ENCODE assay signal across 23 cellular contexts in the genomic region with DNA sequence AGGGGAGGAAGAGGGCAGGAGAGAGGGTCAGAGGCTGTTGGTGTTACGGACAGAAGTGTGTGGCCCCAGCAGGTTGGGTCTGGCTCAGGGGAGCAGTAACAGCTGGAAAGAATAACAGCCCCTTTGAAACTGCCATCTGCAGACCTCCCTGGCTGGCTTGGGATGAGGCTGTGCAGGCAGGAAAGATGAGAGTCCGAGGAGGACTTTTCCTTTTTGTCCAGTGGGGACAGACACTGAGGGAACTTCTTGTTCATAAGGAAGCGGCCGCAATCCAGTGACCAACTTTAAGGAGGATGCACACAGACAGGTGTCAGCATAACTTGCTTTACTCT. TPM values are rescaled to one million over a fixed set of nuclear protein-coding genes. Genes with fewer than 3 reads are reported as not detected.
"Had no signal": no experiment of that assay in that cellular context is flagged by ENCODE, and none has a peak within 500 bp of the region (broad histone marks: within the 10 kb centered on the region; RNA-seq: fewer than 3 reads in every experiment).

No MANE protein-coding gene starts in this region.

- H3K36me3 ChIP-seq: esophagus squamous epithelium, gastroesophageal sphincter, left lung, lower lobe of right lung, sigmoid colon, stomach had no signal

- H3K9me3 ChIP-seq: esophagus squamous epithelium, gastroesophageal sphincter, left lung, lower lobe of right lung, psoas muscle, sigmoid colon, stomach had no signal

- DNase-seq: effector memory CD8-positive, alpha-beta T cell; esophagus squamous epithelium; foreskin fibroblast; immature natural killer cell; left lung; lower lobe of right lung; naive B cell; psoas muscle; sigmoid colon; stimulated activated CD4-positive, alpha-beta T cell treated with anti-CD3 and anti-CD28 coated beads, Interleukin-2, amount 100 ng/mL, for 24 hours; stimulated activated CD4-positive, alpha-beta T cell treated with anti-CD3 and anti-CD28 coated beads, Interleukin-4, amount 100 ng/mL, for 4 hours; stimulated activated naive B cell treated with anti-CD40 and anti-IgM and Interleukin-4, amounts not matched to agents 10 μg/mL and 1 μg/mL and 100 μg/mL, for 72 hours; stomach; substantia nigra; trophoblast cell had no signal

- H3K9ac ChIP-seq: parathyroid adenoma had no signal

- H3K4me1 ChIP-seq: esophagus squamous epithelium, gastroesophageal sphincter, left lung, lower lobe of right lung, psoas muscle, sigmoid colon had no signal

- H3K4me3 ChIP-seq: esophagus squamous epithelium, gastroesophageal sphincter, left lung, lower lobe of right lung, psoas muscle, sigmoid colon, skin epidermis, stomach had no signal

- H2AFZ ChIP-seq: parathyroid adenoma had no signal

- H3K4me3 Mint-ChIP-seq: dendritic cell treated with granulocyte-macrophage colony-stimulating factor and Interleukin-4, amounts not matched to agents 40 ng/mL and 50 ng/mL, for 4 days; effector memory CD8-positive, alpha-beta T cell; immature natural killer cell; memory B cell; naive B cell; nephron; stimulated activated naive B cell treated with anti-CD40 and anti-IgM and Interleukin-4, amounts not matched to agents 10 μg/mL and 1 μg/mL and 100 μg/mL, for 72 hours had no signal

- H3K36me3 Mint-ChIP-seq: immature natural killer cell; memory B cell; naive B cell; stimulated activated naive B cell treated with anti-CD40 and anti-IgM and Interleukin-4, amounts not matched to agents 10 μg/mL and 1 μg/mL and 100 μg/mL, for 72 hours had no signal

- H3K4me1 Mint-ChIP-seq: immature natural killer cell; memory B cell; naive B cell; stimulated activated naive B cell treated with anti-CD40 and anti-IgM and Interleukin-4, amounts not matched to agents 10 μg/mL and 1 μg/mL and 100 μg/mL, for 72 hours had no signal

- H3K27ac ChIP-seq: epithelial cell of prostate, esophagus squamous epithelium, gastroesophageal sphincter, left lung, lower lobe of right lung, parathyroid adenoma, psoas muscle, sigmoid colon, skin epidermis, stomach had no signal

- H3K9me3 Mint-ChIP-seq: dendritic cell treated with granulocyte-macrophage colony-stimulating factor and Interleukin-4, amounts not matched to agents 40 ng/mL and 50 ng/mL, for 4 days; effector memory CD8-positive, alpha-beta T cell; immature natural killer cell; memory B cell; naive B cell; nephron; stimulated activated naive B cell treated with anti-CD40 and anti-IgM and Interleukin-4, amounts not matched to agents 10 μg/mL and 1 μg/mL and 100 μg/mL, for 72 hours had no signal

- H3K27ac Mint-ChIP-seq: dendritic cell treated with granulocyte-macrophage colony-stimulating factor and Interleukin-4, amounts not matched to agents 40 ng/mL and 50 ng/mL, for 4 days; effector memory CD8-positive, alpha-beta T cell; immature natural killer cell; memory B cell; naive B cell; nephron; stimulated activated naive B cell treated with anti-CD40 and anti-IgM and Interleukin-4, amounts not matched to agents 10 μg/mL and 1 μg/mL and 100 μg/mL, for 72 hours had no signal

- H3K27me3 Mint-ChIP-seq: dendritic cell treated with granulocyte-macrophage colony-stimulating factor and Interleukin-4, amounts not matched to agents 40 ng/mL and 50 ng/mL, for 4 days had no signal

- FAIRE-seq: keratinocyte had no signal

- ATAC-seq: effector memory CD8-positive, alpha-beta T cell; gastroesophageal sphincter; left lung; lower lobe of right lung; psoas muscle; stimulated activated naive B cell treated with anti-CD40 and anti-IgM and Interleukin-4, amounts not matched to agents 10 μg/mL and 1 μg/mL and 100 μg/mL, for 72 hours had no signal

RNA-seq across cellular contexts. Expression of a gene that starts 14.8 kb away (rescaled TPM):
- total RNA-seq: psoas muscle had no signal
- polyA plus RNA-seq: immature natural killer cell, keratinocyte had no signal
